1 cellular context compared by ENCODE assay signal in genomic region chr3:66404903-66405700, GRCh38.
TF ChIP-seq lines count a peak whose summit lies in the region.

No MANE protein-coding gene starts in this region.

TF ChIP-seq in HEK293T, 16 proteins besides CTCF, POLR2A, EP300 and RAD21 (continued from another document):
- TF ChIP-seq PKNOX1 (IDR thresholded peaks at IDR 0.05), result no peak
- no peak for TF ChIP-seq FOXA1 (IDR thresholded peaks at IDR 0.05)
- no peak for TF ChIP-seq TARDBP (IDR thresholded peaks at IDR 0.05)
- no peak for TF ChIP-seq FOXK2 (IDR thresholded peaks at IDR 0.05)
